28 cellular contexts compared by ENCODE assay signal in genomic region chr2:16885027-16885426, GRCh38.
"Had no signal": no experiment of that assay in that cellular context is flagged by ENCODE, and none has a peak within 500 bp of the region (broad histone marks: within the 10 kb centered on the region; RNA-seq: fewer than 3 reads in every experiment).

No MANE protein-coding gene starts in this region.

- H3K36me3 ChIP-seq: neural progenitor cell, ovary, right lobe of liver, sigmoid colon, stomach, thoracic aorta, thyroid gland, tibial nerve, upper lobe of left lung, vagina had no signal

- H3K4me1 ChIP-seq: neural progenitor cell, parathyroid adenoma, psoas muscle, right lobe of liver, sigmoid colon, stomach, thyroid gland, tibial nerve, upper lobe of left lung, vagina had no signal

- H3K9ac ChIP-seq: neural progenitor cell, parathyroid adenoma had no signal

- H3K4me3 ChIP-seq: neural progenitor cell, ovary, psoas muscle, right lobe of liver, sigmoid colon, stomach, thoracic aorta, thyroid gland, tibial nerve, upper lobe of left lung, vagina had no signal

- H3K27ac Mint-ChIP-seq: natural killer cell; nephron; neural progenitor cell; progenitor cell of endocrine pancreas; stimulated activated effector memory CD8-positive, alpha-beta T cell treated with anti-CD3 and anti-CD28 coated beads, Interleukin-12 subunit alpha, Interleukin-12 subunit beta, amount 100 ng/mL, for 72 hours; stimulated activated naive B cell treated with anti-CD40 and anti-IgM and Interleukin-4, amounts not matched to agents 10 μg/mL and 1 μg/mL and 100 μg/mL, for 72 hours; stimulated activated naive CD8-positive, alpha-beta T cell treated with anti-CD3 and anti-CD28 coated beads, Interleukin-15, Interleukin-2, amounts not matched to agents 100 ng/mL and 50 ng/mL, for 24 hours had no signal

- H3K27ac ChIP-seq: neural progenitor cell, ovary, parathyroid adenoma, psoas muscle, right lobe of liver, sigmoid colon, stomach, thoracic aorta, thyroid gland, tibial nerve, upper lobe of left lung, vagina had no signal

- DNase-seq: natural killer cell; occipital lobe; ovary; posterior cingulate gyrus; psoas muscle; right cardiac atrium; right lobe of liver; sigmoid colon; small intestine; stimulated activated CD4-positive, alpha-beta T cell treated with anti-CD3 and anti-CD28 coated beads, Interleukin-15, amount 100 ng/mL, for 24 hours; stimulated activated CD4-positive, alpha-beta T cell treated with anti-CD3 and anti-CD28 coated beads, Interleukin-2, amount 100 ng/mL, for 24 hours; stimulated activated CD4-positive, alpha-beta T cell treated with anti-CD3 and anti-CD28 coated beads, Interleukin-2, amount 100 ng/mL, for 48 hours; stimulated activated CD4-positive, alpha-beta T cell treated with anti-CD3 and anti-CD28 coated beads, Interleukin-4, amount 100 ng/mL, for 24 hours; stimulated activated naive B cell treated with anti-CD40 and anti-IgM and Interleukin-4, amounts not matched to agents 10 μg/mL and 1 μg/mL and 100 μg/mL, for 72 hours; stimulated activated naive CD4-positive, alpha-beta T cell treated with Interleukin-2 at 50 U/mL for 16 hours; stomach; thyroid gland; trophoblast cell; upper lobe of left lung had no signal

- H3K36me3 Mint-ChIP-seq: natural killer cell; neural progenitor cell; stimulated activated effector memory CD8-positive, alpha-beta T cell treated with anti-CD3 and anti-CD28 coated beads, Interleukin-12 subunit alpha, Interleukin-12 subunit beta, amount 100 ng/mL, for 72 hours; stimulated activated naive B cell treated with anti-CD40 and anti-IgM and Interleukin-4, amounts not matched to agents 10 μg/mL and 1 μg/mL and 100 μg/mL, for 72 hours had no signal

- H3K27me3 Mint-ChIP-seq: progenitor cell of endocrine pancreas; stimulated activated naive CD8-positive, alpha-beta T cell treated with anti-CD3 and anti-CD28 coated beads, Interleukin-15, Interleukin-2, amounts not matched to agents 100 ng/mL and 50 ng/mL, for 24 hours had no signal

- H3K27me3 ChIP-seq: neural progenitor cell, ovary, right lobe of liver, sigmoid colon, stomach, thyroid gland, tibial nerve, upper lobe of left lung, vagina had no signal

- H3K9me3 Mint-ChIP-seq: nephron; neural progenitor cell; stimulated activated naive B cell treated with anti-CD40 and anti-IgM and Interleukin-4, amounts not matched to agents 10 μg/mL and 1 μg/mL and 100 μg/mL, for 72 hours; stimulated activated naive CD8-positive, alpha-beta T cell treated with anti-CD3 and anti-CD28 coated beads, Interleukin-15, Interleukin-2, amounts not matched to agents 100 ng/mL and 50 ng/mL, for 24 hours had no signal

- H2AFZ ChIP-seq: neural progenitor cell, parathyroid adenoma had no signal

- H3K4me1 Mint-ChIP-seq: natural killer cell; nephron; neural progenitor cell; stimulated activated effector memory CD8-positive, alpha-beta T cell treated with anti-CD3 and anti-CD28 coated beads, Interleukin-12 subunit alpha, Interleukin-12 subunit beta, amount 100 ng/mL, for 72 hours; stimulated activated naive B cell treated with anti-CD40 and anti-IgM and Interleukin-4, amounts not matched to agents 10 μg/mL and 1 μg/mL and 100 μg/mL, for 72 hours had no signal

- H3K4me3 Mint-ChIP-seq: natural killer cell; nephron; neural progenitor cell; stimulated activated effector memory CD8-positive, alpha-beta T cell treated with anti-CD3 and anti-CD28 coated beads, Interleukin-12 subunit alpha, Interleukin-12 subunit beta, amount 100 ng/mL, for 72 hours; stimulated activated naive B cell treated with anti-CD40 and anti-IgM and Interleukin-4, amounts not matched to agents 10 μg/mL and 1 μg/mL and 100 μg/mL, for 72 hours; stimulated activated naive CD8-positive, alpha-beta T cell treated with anti-CD3 and anti-CD28 coated beads, Interleukin-15, Interleukin-2, amounts not matched to agents 100 ng/mL and 50 ng/mL, for 24 hours had no signal

- H3K4me2 ChIP-seq: neural progenitor cell had no signal

- ATAC-seq: natural killer cell; psoas muscle; right cardiac atrium; right lobe of liver; stimulated activated effector memory CD8-positive, alpha-beta T cell treated with anti-CD3 and anti-CD28 coated beads, Interleukin-12 subunit alpha, Interleukin-12 subunit beta, amount 100 ng/mL, for 72 hours; stimulated activated naive B cell treated with anti-CD40 and anti-IgM and Interleukin-4, amounts not matched to agents 10 μg/mL and 1 μg/mL and 100 μg/mL, for 72 hours had no signal

- H3K79me2 ChIP-seq: parathyroid adenoma had no signal

- H3K9me3 ChIP-seq: ovary, psoas muscle, right lobe of liver, sigmoid colon, stomach, thoracic aorta, thyroid gland, tibial nerve, upper lobe of left lung, vagina had no signal
